In genomic region chr7:28036748-28037147, GRCh38 we compare ENCODE assay signal across 9 cellular contexts.
DNase-seq lines count a peak whose midpoint lies in the region; ATAC-seq and TF ChIP-seq lines count a peak whose summit lies in the region.
"Had no signal": no experiment of that assay in that cellular context is flagged by ENCODE, and none has a peak within 500 bp of the region (broad histone marks: within the 10 kb centered on the region; RNA-seq: fewer than 3 reads in every experiment).

No MANE protein-coding gene starts in this region.

- no peak for TF ChIP-seq CTCF in omental fat pad (IDR thresholded peaks at IDR 0.05)

- no peaks in the 10 kb centered on the region for H3K36me3 ChIP-seq in adipocyte (ENCODE audit: control insufficient read depth, insufficient read depth, low read length, severe bottlenecking)

- ATAC-seq in GM18508 (IDR thresholded peaks at IDR 0.05; ENCODE audit: insufficient read depth, unreplicated experiment) (peak; percentile 12), HG02870 (IDR thresholded peaks at IDR 0.05; ENCODE audit: unreplicated experiment) (peak; percentile 5), omental fat pad (ENCODE audit: low FRiP score) (peak; percentile 25), GM21737 (IDR thresholded peaks at IDR 0.05; ENCODE audit: unreplicated experiment) (no peak)

- H3K9ac ChIP-seq in adipocyte (ENCODE audit: low read length), result peak overlapping the region; percentile 68

- no peaks in the 10 kb centered on the region for H3K27me3 ChIP-seq in adipocyte (replicated peaks; ENCODE audit: control insufficient read depth, insufficient read depth, low read length)

- peaks cover 59% of the 10 kb centered on the region for H3K4me1 ChIP-seq in adipocyte (ENCODE audit: control insufficient read depth, insufficient read depth, low read length)

- no peaks in the 10 kb centered on the region for H3K9me3 ChIP-seq in adipocyte (ENCODE audit: control insufficient read depth, low read length)

- DNase-seq in adipocyte (ENCODE audit: low read depth) (peak; percentile 43), omental fat pad (ENCODE audit: low spot score) (no peak), NK-92 (lab: John Stamatoyannopoulos, UW; ENCODE audit: unreplicated experiment) (no peak), COLO829 (ENCODE audit: low spot score) (no peak), inferior parietal cortex (ENCODE audit: extremely low spot score) (no peak)
- DNase-seq: NCI-H748 treated with DMSO at 0.1 percent for 48 hours had no signal

- H3K4me3 ChIP-seq in adipocyte (ENCODE audit: low read length), result peak overlapping the region; percentile 17
